ENCODE assay signal across 8 cellular contexts in the genomic region with DNA sequence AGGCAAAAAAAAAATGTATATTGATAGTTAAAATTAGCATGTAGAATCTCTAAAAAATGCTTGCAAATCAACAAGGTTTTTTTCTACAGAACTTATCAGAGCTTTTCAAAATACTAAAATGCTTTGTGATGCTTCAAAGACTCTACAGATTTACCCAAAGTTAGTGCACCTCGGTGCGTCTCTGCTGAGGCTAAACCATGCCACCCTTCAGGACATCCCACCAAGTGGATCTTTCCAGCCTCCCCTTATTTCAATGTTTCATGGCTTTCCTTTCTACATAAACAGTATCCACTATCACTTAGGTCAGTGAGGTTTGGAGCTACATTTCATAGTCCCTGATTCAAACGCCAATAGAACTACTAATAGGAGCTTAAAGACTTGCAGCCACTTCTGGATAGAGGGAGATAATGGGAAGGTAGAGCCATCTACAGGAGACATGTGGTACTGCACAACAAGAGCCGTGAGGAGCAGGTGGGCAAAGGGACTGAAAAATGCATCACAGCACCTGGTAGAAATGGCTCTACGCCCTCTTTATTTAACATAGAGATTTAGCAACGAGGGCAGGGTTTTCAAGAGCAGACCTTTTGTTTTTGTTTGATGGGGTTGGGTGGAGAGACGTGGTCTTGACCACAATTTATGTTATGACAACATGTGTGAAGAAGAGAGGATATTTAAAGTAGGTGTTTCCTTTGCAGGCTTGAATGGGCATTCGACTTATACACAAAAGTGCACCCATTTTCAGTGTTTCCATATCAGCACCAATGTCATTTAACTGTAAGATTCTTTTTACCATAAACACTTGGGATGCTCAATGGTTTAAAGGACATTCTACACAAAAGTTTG. TPM values are rescaled to one million over a fixed set of nuclear protein-coding genes. Genes with fewer than 3 reads are reported as not detected.
DNase-seq lines count a peak whose midpoint lies in the region; ATAC-seq and TF ChIP-seq lines count a peak whose summit lies in the region.

No MANE protein-coding gene starts in this region.

- H3K27me3 ChIP-seq in psoas muscle (ENCODE audit: insufficient read depth in 3 of 3, low read length in 2 of 3): peaks cover 0 to 11% (median 0%) of the 10 kb centered on the region in 3 donors

- no peak overlapping the region for H3K4me3 Mint-ChIP-seq in activated naive CD4-positive, alpha-beta T cell treated with anti-CD3 and anti-CD28 coated beads for 36 hours

- WGBS in psoas muscle, 3 donors: 29 to 30% (median 29%) methylated on average over 8 of the region's 8 CpGs

- H3K9me3 Mint-ChIP-seq in activated naive CD4-positive, alpha-beta T cell treated with anti-CD3 and anti-CD28 coated beads for 36 hours: no peaks in the 10 kb centered on the region

- H3K27me3 Mint-ChIP-seq in activated naive CD4-positive, alpha-beta T cell treated with anti-CD3 and anti-CD28 coated beads for 36 hours (ENCODE audit: low read depth): peaks cover 4% of the 10 kb centered on the region

- TF ChIP-seq CTCF in AG10803 (conservative IDR thresholded peaks at IDR 0.05; ENCODE audit: low read length): peak; percentile 99
- TF ChIP-seq CTCF in GM12874 (IDR thresholded peaks at IDR 0.05; ENCODE audit: insufficient read depth, low read depth, low read length): peak; percentile 84
- TF ChIP-seq CTCF in psoas muscle (IDR thresholded peaks at IDR 0.05): peak; percentile 92

- H3K27ac Mint-ChIP-seq in activated naive CD4-positive, alpha-beta T cell treated with anti-CD3 and anti-CD28 coated beads for 36 hours: no peak overlapping the region

- peak; percentile 81 for ATAC-seq in HG03354 (IDR thresholded peaks at IDR 0.05; ENCODE audit: poor library complexity, severe bottlenecking, unreplicated experiment)
- peak; percentile 71 to 83 (median 80) for ATAC-seq in psoas muscle
- ATAC-seq in GM19351 (IDR thresholded peaks at IDR 0.05; ENCODE audit: unreplicated experiment): no peak

- CTCF ChIA-PET in activated naive CD4-positive, alpha-beta T cell treated with anti-CD3 and anti-CD28 coated beads for 36 hours (lab: Charles Lee): interaction anchor here (0.7 to 2.4 kb wide), 14 partner anchors 9 to 766 kb away, joined by 3 to 9 read pairs (median 3); no protein-coding TSS in a partner anchor

- DNase-seq in AG10803 (ENCODE audit: low read depth): peak; percentile 56
- peak; percentile 65 to 72 for DNase-seq in NCI-H524 (lab: John Stamatoyannopoulos, UW)
- DNase-seq in activated naive CD4-positive, alpha-beta T cell treated with anti-CD3 and anti-CD28 coated beads for 36 hours: peak; percentile 53
- DNase-seq in head of caudate nucleus: peak in 26 of 42 donors; percentile 16 to 80 (median 45)
- DNase-seq in psoas muscle: no peak

- H3K4me3 ChIP-seq in AG10803 (ENCODE audit: low read length): no peak overlapping the region
- no peak overlapping the region for H3K4me3 ChIP-seq in psoas muscle

- H3K27ac ChIP-seq in psoas muscle: no peak overlapping the region

- H3K9me3 ChIP-seq in psoas muscle: no peaks in the 10 kb centered on the region

- intact Hi-C loops in activated naive CD4-positive, alpha-beta T cell treated with anti-CD3 and anti-CD28 coated beads for 36 hours (cut with micrococcal nuclease): loop anchor here (1.0 to 2.0 kb wide), 5 partner anchors 243 to 1583 kb away; no protein-coding TSS in a partner anchor
- intact Hi-C loops in head of caudate nucleus (cut with DNase I) (loop anchor here (5.0 kb wide), 1 partner anchor 241 kb away; no protein-coding TSS in a partner anchor), psoas muscle (cut with DNase I) (loop anchor here (5.0 to 10.0 kb wide), 5 partner anchors 241 to 991 kb away; no protein-coding TSS in a partner anchor)

- no peaks in the 10 kb centered on the region for H3K36me3 ChIP-seq in psoas muscle (ENCODE audit: insufficient read depth in 1 of 2, low read depth in 1 of 2)

- no peaks in the 10 kb centered on the region for H3K36me3 Mint-ChIP-seq in activated naive CD4-positive, alpha-beta T cell treated with anti-CD3 and anti-CD28 coated beads for 36 hours (ENCODE audit: low read depth)

- no peaks in the 10 kb centered on the region for H3K4me1 Mint-ChIP-seq in activated naive CD4-positive, alpha-beta T cell treated with anti-CD3 and anti-CD28 coated beads for 36 hours (ENCODE audit: low read depth)

- H3K4me1 ChIP-seq in psoas muscle: no peaks in the 10 kb centered on the region

RNA-seq across cellular contexts. Expression of a gene that starts 56.1 kb away (rescaled TPM):
- total RNA-seq in activated naive CD4-positive, alpha-beta T cell treated with anti-CD3 and anti-CD28 coated beads for 36 hours: not detected
- total RNA-seq in psoas muscle: not detected
- not detected for polyA plus RNA-seq in psoas muscle

Comparison
In these comparisons a context has a peak if more than half of its experiments do, and no peak if none do; other contexts are left out.
1. DNase-seq: peak in AG10803 (single experiment), NCI-H524 (2 of 2), activated naive CD4-positive, alpha-beta T cell treated with anti-CD3 and anti-CD28 coated beads for 36 hours (single experiment) and head of caudate nucleus (26 of 42); none in psoas muscle (0 of 2).
2. Peak in every context shown above with its lines, with median percentiles within 50 percentile points of each other: CTCF ChIP-seq.